1 cellular context compared by ENCODE assay signal in the genomic region with DNA sequence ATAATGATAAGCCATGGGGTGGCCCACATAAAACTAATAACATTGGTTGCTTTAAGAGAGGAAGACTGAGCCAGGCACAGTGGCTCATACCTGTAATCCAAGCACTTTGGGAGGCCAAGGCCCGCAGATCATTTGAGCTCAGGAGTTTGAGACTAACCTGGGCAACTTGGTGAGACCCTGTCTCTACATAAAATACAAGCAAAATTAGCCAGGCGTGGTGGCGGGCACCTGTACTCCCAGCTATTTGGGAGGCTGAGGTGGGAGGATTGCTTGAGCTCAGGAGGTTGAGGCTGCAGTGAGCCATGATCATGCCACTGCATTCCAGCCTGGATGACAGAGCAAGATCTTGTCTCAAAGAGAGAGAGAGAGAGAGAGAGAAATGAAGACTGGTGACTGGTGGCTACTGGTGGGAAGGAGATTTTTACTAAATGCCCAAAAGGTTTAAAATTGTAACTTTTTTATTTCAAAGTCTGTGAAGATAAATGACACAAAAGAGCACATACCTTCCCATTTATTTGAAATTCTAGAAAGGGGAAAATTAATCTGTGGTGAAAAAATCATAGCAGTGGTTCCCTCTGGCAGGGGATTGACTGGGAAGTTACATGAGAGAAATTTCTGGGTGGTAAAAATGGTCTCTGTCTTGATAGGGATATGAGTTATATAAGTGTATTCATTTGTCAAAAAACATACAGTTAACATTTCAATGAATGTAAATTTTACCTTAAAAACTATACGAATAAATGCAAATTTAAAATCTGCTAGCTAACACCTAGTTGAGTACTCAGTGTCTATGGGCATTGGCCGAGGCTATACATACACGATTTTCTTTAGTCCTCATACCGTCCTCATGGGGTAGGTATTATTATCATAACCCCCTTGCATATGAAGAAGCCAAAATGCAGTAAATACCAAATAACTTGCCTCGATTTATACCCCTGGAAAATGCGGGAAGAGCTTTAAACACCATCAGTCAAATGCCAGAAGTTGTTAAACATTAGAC.
TF ChIP-seq lines count a peak whose summit lies in the region.

No MANE protein-coding gene starts in this region.

TF ChIP-seq in K562, 482 proteins besides CTCF, POLR2A, EP300 and RAD21 (continued from another document and continues in another):
- no peak for TF ChIP-seq SPI1 (IDR thresholded peaks at IDR 0.05; ENCODE audit: borderline replicate concordance, low read depth, low read length)
- TF ChIP-seq CAMTA2 (CRISPR knock-in tag; conservative IDR thresholded peaks at IDR 0.05), result 0 out of 2 replicates have a peak, but pooled peaks have one; percentile 27
- TF ChIP-seq, protein P1, sequence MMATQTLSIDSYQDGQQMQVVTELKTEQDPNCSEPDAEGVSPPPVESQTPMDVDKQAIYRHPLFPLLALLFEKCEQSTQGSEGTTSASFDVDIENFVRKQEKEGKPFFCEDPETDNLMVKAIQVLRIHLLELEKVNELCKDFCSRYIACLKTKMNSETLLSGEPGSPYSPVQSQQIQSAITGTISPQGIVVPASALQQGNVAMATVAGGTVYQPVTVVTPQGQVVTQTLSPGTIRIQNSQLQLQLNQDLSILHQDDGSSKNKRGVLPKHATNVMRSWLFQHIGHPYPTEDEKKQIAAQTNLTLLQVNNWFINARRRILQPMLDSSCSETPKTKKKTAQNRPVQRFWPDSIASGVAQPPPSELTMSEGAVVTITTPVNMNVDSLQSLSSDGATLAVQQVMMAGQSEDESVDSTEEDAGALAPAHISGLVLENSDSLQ (IDR thresholded peaks at IDR 0.05), result no peak
- TF ChIP-seq, protein P2, sequence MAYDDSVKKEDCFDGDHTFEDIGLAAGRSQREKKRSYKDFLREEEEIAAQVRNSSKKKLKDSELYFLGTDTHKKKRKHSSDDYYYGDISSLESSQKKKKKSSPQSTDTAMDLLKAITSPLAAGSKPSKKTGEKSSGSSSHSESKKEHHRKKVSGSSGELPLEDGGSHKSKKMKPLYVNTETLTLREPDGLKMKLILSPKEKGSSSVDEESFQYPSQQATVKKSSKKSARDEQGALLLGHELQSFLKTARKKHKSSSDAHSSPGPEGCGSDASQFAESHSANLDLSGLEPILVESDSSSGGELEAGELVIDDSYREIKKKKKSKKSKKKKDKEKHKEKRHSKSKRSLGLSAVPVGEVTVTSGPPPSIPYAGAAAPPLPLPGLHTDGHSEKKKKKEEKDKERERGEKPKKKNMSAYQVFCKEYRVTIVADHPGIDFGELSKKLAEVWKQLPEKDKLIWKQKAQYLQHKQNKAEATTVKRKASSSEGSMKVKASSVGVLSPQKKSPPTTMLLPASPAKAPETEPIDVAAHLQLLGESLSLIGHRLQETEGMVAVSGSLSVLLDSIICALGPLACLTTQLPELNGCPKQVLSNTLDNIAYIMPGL (CRISPR knock-in tag; IDR thresholded peaks at IDR 0.05), result peak; percentile 82
- TF ChIP-seq DMBX1 (CRISPR knock-in tag; IDR thresholded peaks at IDR 0.05; ENCODE audit: borderline replicate concordance), result peak; percentile 92
- no peak for TF ChIP-seq ZKSCAN3 (CRISPR knock-in tag; IDR thresholded peaks at IDR 0.05)
- no peak for TF ChIP-seq HMG20B (CRISPR knock-in tag; IDR thresholded peaks at IDR 0.05)
- TF ChIP-seq, protein P3, sequence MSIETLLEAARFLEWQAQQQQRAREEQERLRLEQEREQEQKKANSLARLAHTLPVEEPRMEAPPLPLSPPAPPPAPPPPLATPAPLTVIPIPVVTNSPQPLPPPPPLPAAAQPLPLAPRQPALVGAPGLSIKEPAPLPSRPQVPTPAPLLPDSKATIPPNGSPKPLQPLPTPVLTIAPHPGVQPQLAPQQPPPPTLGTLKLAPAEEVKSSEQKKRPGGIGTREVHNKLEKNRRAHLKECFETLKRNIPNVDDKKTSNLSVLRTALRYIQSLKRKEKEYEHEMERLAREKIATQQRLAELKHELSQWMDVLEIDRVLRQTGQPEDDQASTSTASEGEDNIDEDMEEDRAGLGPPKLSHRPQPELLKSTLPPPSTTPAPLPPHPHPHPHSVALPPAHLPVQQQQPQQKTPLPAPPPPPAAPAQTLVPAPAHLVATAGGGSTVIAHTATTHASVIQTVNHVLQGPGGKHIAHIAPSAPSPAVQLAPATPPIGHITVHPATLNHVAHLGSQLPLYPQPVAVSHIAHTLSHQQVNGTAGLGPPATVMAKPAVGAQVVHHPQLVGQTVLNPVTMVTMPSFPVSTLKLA (conservative IDR thresholded peaks at IDR 0.05), result no peak
- peak; percentile 93; the same call in 1 of the 2 replicates for TF ChIP-seq ZC3H11A (IDR thresholded peaks at IDR 0.05; ENCODE audit: low read depth, low read length)
- TF ChIP-seq RBBP5 (IDR thresholded peaks at IDR 0.05; ENCODE audit: borderline replicate concordance, insufficient read depth, low read length, poor library complexity, severe bottlenecking), result no peak
- no peak for TF ChIP-seq ASH1L (IDR thresholded peaks at IDR 0.05; ENCODE audit: borderline replicate concordance, low read depth, partially characterized antibody)
- TF ChIP-seq GATAD2B (IDR thresholded peaks at IDR 0.05; ENCODE audit: borderline replicate concordance), result no peak
- TF ChIP-seq, protein P4, sequence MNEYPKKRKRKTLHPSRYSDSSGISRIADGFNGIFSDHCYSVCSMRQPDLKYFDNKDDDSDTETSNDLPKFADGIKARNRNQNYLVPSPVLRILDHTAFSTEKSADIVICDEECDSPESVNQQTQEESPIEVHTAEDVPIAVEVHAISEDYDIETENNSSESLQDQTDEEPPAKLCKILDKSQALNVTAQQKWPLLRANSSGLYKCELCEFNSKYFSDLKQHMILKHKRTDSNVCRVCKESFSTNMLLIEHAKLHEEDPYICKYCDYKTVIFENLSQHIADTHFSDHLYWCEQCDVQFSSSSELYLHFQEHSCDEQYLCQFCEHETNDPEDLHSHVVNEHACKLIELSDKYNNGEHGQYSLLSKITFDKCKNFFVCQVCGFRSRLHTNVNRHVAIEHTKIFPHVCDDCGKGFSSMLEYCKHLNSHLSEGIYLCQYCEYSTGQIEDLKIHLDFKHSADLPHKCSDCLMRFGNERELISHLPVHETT (CRISPR knock-in tag; conservative IDR thresholded peaks at IDR 0.05 in 1 of 2, IDR thresholded peaks at IDR 0.05 in 1 of 2), result no peak
- peak; percentile 93 for TF ChIP-seq ZNF133 (CRISPR knock-in tag; IDR thresholded peaks at IDR 0.05)
- TF ChIP-seq YY1 (IDR thresholded peaks at IDR 0.05; ENCODE audit: borderline replicate concordance in 1 of 3, control insufficient read depth in 1 of 3, extremely low read depth in 1 of 3, insufficient read depth in 3 of 3, insufficient read length in 1 of 3, insufficient replicate concordance in 2 of 3, low read depth in 1 of 3, low read length in 2 of 3), result no peak
- peak; percentile 69 for TF ChIP-seq ZNF239 (CRISPR knock-in tag; IDR thresholded peaks at IDR 0.05)
- TF ChIP-seq NR4A1 (CRISPR knock-in tag; IDR thresholded peaks at IDR 0.05), result peak; percentile 98
- peak; percentile 89; the same call in 1 of the 2 replicates for TF ChIP-seq NR4A1 (tag; IDR thresholded peaks at IDR 0.05)
- TF ChIP-seq PPARD (CRISPR knock-in tag; IDR thresholded peaks at IDR 0.05), result peak; percentile 10; the same call in 1 of the 2 replicates
- peak; percentile 68 for TF ChIP-seq ZNF764 (CRISPR knock-in tag; IDR thresholded peaks at IDR 0.05; ENCODE audit: low read depth)
- TF ChIP-seq, protein P5, sequence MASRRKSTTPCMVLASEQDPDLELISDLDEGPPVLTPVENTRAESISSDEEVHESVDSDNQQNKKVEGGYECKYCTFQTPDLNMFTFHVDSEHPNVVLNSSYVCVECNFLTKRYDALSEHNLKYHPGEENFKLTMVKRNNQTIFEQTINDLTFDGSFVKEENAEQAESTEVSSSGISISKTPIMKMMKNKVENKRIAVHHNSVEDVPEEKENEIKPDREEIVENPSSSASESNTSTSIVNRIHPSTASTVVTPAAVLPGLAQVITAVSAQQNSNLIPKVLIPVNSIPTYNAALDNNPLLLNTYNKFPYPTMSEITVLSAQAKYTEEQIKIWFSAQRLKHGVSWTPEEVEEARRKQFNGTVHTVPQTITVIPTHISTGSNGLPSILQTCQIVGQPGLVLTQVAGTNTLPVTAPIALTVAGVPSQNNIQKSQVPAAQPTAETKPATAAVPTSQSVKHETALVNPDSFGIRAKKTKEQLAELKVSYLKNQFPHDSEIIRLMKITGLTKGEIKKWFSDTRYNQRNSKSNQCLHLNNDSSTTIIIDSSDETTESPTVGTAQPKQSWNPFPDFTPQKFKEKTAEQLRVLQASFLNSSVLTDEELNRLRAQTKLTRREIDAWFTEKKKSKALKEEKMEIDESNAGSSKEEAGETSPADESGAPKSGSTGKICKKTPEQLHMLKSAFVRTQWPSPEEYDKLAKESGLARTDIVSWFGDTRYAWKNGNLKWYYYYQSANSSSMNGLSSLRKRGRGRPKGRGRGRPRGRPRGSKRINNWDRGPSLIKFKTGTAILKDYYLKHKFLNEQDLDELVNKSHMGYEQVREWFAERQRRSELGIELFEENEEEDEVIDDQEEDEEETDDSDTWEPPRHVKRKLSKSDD (conservative IDR thresholded peaks at IDR 0.05; ENCODE audit: low read length), result no peak
- TF ChIP-seq, protein P6, sequence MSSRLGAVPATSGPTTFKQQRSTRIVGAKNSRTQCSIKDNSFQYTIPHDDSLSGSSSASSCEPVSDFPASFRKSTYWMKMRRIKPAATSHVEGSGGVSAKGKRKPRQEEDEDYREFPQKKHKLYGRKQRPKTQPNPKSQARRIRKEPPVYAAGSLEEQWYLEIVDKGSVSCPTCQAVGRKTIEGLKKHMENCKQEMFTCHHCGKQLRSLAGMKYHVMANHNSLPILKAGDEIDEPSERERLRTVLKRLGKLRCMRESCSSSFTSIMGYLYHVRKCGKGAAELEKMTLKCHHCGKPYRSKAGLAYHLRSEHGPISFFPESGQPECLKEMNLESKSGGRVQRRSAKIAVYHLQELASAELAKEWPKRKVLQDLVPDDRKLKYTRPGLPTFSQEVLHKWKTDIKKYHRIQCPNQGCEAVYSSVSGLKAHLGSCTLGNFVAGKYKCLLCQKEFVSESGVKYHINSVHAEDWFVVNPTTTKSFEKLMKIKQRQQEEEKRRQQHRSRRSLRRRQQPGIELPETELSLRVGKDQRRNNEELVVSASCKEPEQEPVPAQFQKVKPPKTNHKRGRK (tag; IDR thresholded peaks at IDR 0.05), result no peak
- TF ChIP-seq, protein P7, sequence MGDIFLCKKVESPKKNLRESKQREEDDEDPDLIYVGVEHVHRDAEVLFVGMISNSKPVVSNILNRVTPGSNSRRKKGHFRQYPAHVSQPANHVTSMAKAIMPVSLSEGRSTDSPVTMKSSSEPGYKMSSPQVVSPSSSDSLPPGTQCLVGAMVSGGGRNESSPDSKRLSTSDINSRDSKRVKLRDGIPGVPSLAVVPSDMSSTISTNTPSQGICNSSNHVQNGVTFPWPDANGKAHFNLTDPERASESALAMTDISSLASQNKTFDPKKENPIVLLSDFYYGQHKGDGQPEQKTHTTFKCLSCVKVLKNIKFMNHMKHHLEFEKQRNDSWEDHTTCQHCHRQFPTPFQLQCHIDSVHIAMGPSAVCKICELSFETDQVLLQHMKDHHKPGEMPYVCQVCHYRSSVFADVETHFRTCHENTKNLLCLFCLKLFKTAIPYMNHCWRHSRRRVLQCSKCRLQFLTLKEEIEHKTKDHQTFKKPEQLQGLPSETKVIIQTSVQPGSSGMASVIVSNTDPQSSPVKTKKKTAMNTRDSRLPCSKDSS (IDR thresholded peaks at IDR 0.05; ENCODE audit: low read depth, partially characterized antibody), result no peak
- TF ChIP-seq, protein P8, sequence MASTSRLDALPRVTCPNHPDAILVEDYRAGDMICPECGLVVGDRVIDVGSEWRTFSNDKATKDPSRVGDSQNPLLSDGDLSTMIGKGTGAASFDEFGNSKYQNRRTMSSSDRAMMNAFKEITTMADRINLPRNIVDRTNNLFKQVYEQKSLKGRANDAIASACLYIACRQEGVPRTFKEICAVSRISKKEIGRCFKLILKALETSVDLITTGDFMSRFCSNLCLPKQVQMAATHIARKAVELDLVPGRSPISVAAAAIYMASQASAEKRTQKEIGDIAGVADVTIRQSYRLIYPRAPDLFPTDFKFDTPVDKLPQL (IDR thresholded peaks at IDR 0.05; ENCODE audit: extremely low read depth, insufficient read length), result no peak
- TF ChIP-seq ZNF174 (CRISPR knock-in tag; IDR thresholded peaks at IDR 0.05), result peak; percentile 51
- no peak for TF ChIP-seq NFE2 (IDR thresholded peaks at IDR 0.05; ENCODE audit: low read depth)
- no peak for TF ChIP-seq BRCA1 (IDR thresholded peaks at IDR 0.05)
- no peak for TF ChIP-seq BRCA1 (CRISPR knock-in tag; IDR thresholded peaks at IDR 0.05)
- no peak for TF ChIP-seq HMGN3 (IDR thresholded peaks at IDR 0.05; ENCODE audit: borderline replicate concordance, extremely low read depth, insufficient read length, low read depth, low read length)
- TF ChIP-seq BRD9 (IDR thresholded peaks at IDR 0.05; ENCODE audit: low read depth, partially characterized antibody), result no peak
- no peak for TF ChIP-seq PRMT5 (CRISPR knock-in tag; IDR thresholded peaks at IDR 0.05)
- peak; percentile 94 for TF ChIP-seq ZNF212 (CRISPR knock-in tag; IDR thresholded peaks at IDR 0.05)
- TF ChIP-seq, protein P9, sequence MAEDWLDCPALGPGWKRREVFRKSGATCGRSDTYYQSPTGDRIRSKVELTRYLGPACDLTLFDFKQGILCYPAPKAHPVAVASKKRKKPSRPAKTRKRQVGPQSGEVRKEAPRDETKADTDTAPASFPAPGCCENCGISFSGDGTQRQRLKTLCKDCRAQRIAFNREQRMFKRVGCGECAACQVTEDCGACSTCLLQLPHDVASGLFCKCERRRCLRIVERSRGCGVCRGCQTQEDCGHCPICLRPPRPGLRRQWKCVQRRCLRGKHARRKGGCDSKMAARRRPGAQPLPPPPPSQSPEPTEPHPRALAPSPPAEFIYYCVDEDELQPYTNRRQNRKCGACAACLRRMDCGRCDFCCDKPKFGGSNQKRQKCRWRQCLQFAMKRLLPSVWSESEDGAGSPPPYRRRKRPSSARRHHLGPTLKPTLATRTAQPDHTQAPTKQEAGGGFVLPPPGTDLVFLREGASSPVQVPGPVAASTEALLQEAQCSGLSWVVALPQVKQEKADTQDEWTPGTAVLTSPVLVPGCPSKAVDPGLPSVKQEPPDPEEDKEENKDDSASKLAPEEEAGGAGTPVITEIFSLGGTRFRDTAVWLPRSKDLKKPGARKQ (CRISPR knock-in tag; IDR thresholded peaks at IDR 0.05), result no peak
- peak; percentile 11; the same call in 1 of the 2 replicates for TF ChIP-seq ZNF586 (CRISPR knock-in tag; conservative IDR thresholded peaks at IDR 0.05)
- TF ChIP-seq, protein P10, sequence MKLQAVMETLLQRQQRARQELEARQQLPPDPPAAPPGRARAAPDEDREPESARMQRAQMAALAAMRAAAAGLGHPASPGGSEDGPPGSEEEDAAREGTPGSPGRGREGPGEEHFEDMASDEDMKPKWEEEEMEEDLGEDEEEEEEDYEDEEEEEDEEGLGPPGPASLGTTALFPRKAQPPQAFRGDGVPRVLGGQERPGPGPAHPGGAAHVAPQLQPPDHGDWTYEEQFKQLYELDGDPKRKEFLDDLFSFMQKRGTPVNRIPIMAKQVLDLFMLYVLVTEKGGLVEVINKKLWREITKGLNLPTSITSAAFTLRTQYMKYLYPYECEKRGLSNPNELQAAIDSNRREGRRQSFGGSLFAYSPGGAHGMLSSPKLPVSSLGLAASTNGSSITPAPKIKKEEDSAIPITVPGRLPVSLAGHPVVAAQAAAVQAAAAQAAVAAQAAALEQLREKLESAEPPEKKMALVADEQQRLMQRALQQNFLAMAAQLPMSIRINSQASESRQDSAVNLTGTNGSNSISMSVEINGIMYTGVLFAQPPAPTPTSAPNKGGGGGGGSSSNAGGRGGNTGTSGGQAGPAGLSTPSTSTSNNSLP (IDR thresholded peaks at IDR 0.05; ENCODE audit: borderline replicate concordance, low read depth, low read length), result peak; percentile 3; the same call in 1 of the 2 replicates
- TF ChIP-seq TEAD1 (CRISPR knock-in tag; IDR thresholded peaks at IDR 0.05), result peak in 1 of 2 experiments; percentile 94; a peak in 2 of 4 replicates
- TF ChIP-seq DPF2 (IDR thresholded peaks at IDR 0.05), result no peak
- TF ChIP-seq, protein P11, sequence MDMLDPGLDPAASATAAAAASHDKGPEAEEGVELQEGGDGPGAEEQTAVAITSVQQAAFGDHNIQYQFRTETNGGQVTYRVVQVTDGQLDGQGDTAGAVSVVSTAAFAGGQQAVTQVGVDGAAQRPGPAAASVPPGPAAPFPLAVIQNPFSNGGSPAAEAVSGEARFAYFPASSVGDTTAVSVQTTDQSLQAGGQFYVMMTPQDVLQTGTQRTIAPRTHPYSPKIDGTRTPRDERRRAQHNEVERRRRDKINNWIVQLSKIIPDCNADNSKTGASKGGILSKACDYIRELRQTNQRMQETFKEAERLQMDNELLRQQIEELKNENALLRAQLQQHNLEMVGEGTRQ (CRISPR knock-in tag; IDR thresholded peaks at IDR 0.05), result no peak
